1 cellular context compared by ENCODE assay signal in genomic region chr12:51832708-51833107, GRCh38.
TF ChIP-seq lines count a peak whose summit lies in the region.

No MANE protein-coding gene starts in this region.

TF ChIP-seq in H1, 55 proteins besides CTCF, POLR2A, EP300 and RAD21 (continued from another document):
- TF ChIP-seq USF2 (IDR thresholded peaks at IDR 0.05; ENCODE audit: low read length): no peak
- TF ChIP-seq KDM4A (IDR thresholded peaks at IDR 0.05; ENCODE audit: low read depth, low read length, severe bottlenecking): no peak
TF ChIP-seq in H1: peak in this region for 0.
